Comparison of ENCODE assay signal across 27 cellular contexts in genomic region chr21:35259452-35259851, GRCh38.
"Had no signal": no experiment of that assay in that cellular context is flagged by ENCODE, and none has a peak within 500 bp of the region (broad histone marks: within the 10 kb centered on the region; RNA-seq: fewer than 3 reads in every experiment).

No MANE protein-coding gene starts in this region.

- H3K27ac ChIP-seq: cardiac muscle cell, coronary artery, left ventricle myocardium inferior, right lobe of liver, uterus had no signal

- H3K36me3 Mint-ChIP-seq: naive B cell; stimulated activated effector memory CD8-positive, alpha-beta T cell treated with anti-CD3 and anti-CD28 coated beads, Interleukin-12 subunit alpha, Interleukin-12 subunit beta, amount 100 ng/mL, for 72 hours; type B pancreatic cell had no signal

- H3K9me3 ChIP-seq: pancreas, right lobe of liver, uterus had no signal

- H3K27me3 Mint-ChIP-seq: activated naive CD8-positive, alpha-beta T cell; stimulated activated naive CD8-positive, alpha-beta T cell treated with anti-CD3 and anti-CD28 coated beads, Interleukin-15, Interleukin-2, amounts not matched to agents 100 ng/mL and 50 ng/mL, for 24 hours; type B pancreatic cell had no signal

- DNase-seq: activated CD4-positive, alpha-beta T cell treated with anti-CD3 and anti-CD28 coated beads for 36 hours; activated CD4-positive, CD25-positive, alpha-beta regulatory T cell; activated CD8-positive, alpha-beta memory T cell treated with anti-CD3 and anti-CD28 coated beads for 24 hours; activated effector memory CD4-positive, alpha-beta T cell treated with Interleukin-2 at 50 U/mL for 16 hours; activated naive CD4-positive, alpha-beta T cell treated with Interleukin-2 at 50 U/mL for 16 hours; anterior cingulate cortex; foreskin fibroblast; left ventricle myocardium inferior; naive B cell; nucleus accumbens; right lobe of liver; stimulated activated CD4-positive, alpha-beta T cell treated with anti-CD3 and anti-CD28 coated beads, Interleukin-4, amount 100 ng/mL, for 24 hours; T-helper 1 cell; uterus had no signal

- H3K9me3 Mint-ChIP-seq: mesothelial cell of epicardium; neural crest cell; stimulated activated effector memory CD8-positive, alpha-beta T cell treated with anti-CD3 and anti-CD28 coated beads, Interleukin-12 subunit alpha, Interleukin-12 subunit beta, amount 100 ng/mL, for 72 hours; type B pancreatic cell had no signal

- H3K4me3 Mint-ChIP-seq: activated CD4-positive, alpha-beta T cell treated with anti-CD3 and anti-CD28 coated beads for 36 hours; activated naive CD8-positive, alpha-beta T cell; mesothelial cell of epicardium; naive B cell; neural crest cell; stimulated activated effector memory CD8-positive, alpha-beta T cell treated with anti-CD3 and anti-CD28 coated beads, Interleukin-12 subunit alpha, Interleukin-12 subunit beta, amount 100 ng/mL, for 72 hours; stimulated activated naive CD8-positive, alpha-beta T cell treated with anti-CD3 and anti-CD28 coated beads, Interleukin-15, Interleukin-2, amounts not matched to agents 100 ng/mL and 50 ng/mL, for 24 hours; T-helper 2 cell treated with Interferon-gamma antibody and Interleukin-4, amounts not matched to agents 5 μg/mL and 100 μg/mL, for 36 hours; type B pancreatic cell had no signal

- H3K27me3 ChIP-seq: pancreas, uterus had no signal

- H3K4me1 Mint-ChIP-seq: naive B cell had no signal

- H3K27ac Mint-ChIP-seq: activated CD4-positive, alpha-beta T cell treated with anti-CD3 and anti-CD28 coated beads for 36 hours; activated naive CD8-positive, alpha-beta T cell; mesothelial cell of epicardium; stimulated activated effector memory CD8-positive, alpha-beta T cell treated with anti-CD3 and anti-CD28 coated beads, Interleukin-12 subunit alpha, Interleukin-12 subunit beta, amount 100 ng/mL, for 72 hours; stimulated activated naive CD8-positive, alpha-beta T cell treated with anti-CD3 and anti-CD28 coated beads, Interleukin-15, Interleukin-2, amounts not matched to agents 100 ng/mL and 50 ng/mL, for 24 hours; T-helper 2 cell treated with Interferon-gamma antibody and Interleukin-4, amounts not matched to agents 5 μg/mL and 100 μg/mL, for 36 hours; type B pancreatic cell had no signal

- H3K4me3 ChIP-seq: cardiac muscle cell, coronary artery, left ventricle myocardium inferior, lung, pancreas, right lobe of liver, skin epidermis, uterus had no signal

- H3K4me1 ChIP-seq: right lobe of liver, uterus had no signal

- H3K36me3 ChIP-seq: cardiac muscle cell, left ventricle myocardium inferior, pancreas, right lobe of liver, uterus had no signal

- ATAC-seq: activated CD4-positive, alpha-beta T cell treated with anti-CD3 and anti-CD28 coated beads for 36 hours; esophagus mucosa; right lobe of liver; stimulated activated effector memory CD8-positive, alpha-beta T cell treated with anti-CD3 and anti-CD28 coated beads, Interleukin-12 subunit alpha, Interleukin-12 subunit beta, amount 100 ng/mL, for 72 hours had no signal
